ENCODE assay signal across 8 cellular contexts in the genomic region with DNA sequence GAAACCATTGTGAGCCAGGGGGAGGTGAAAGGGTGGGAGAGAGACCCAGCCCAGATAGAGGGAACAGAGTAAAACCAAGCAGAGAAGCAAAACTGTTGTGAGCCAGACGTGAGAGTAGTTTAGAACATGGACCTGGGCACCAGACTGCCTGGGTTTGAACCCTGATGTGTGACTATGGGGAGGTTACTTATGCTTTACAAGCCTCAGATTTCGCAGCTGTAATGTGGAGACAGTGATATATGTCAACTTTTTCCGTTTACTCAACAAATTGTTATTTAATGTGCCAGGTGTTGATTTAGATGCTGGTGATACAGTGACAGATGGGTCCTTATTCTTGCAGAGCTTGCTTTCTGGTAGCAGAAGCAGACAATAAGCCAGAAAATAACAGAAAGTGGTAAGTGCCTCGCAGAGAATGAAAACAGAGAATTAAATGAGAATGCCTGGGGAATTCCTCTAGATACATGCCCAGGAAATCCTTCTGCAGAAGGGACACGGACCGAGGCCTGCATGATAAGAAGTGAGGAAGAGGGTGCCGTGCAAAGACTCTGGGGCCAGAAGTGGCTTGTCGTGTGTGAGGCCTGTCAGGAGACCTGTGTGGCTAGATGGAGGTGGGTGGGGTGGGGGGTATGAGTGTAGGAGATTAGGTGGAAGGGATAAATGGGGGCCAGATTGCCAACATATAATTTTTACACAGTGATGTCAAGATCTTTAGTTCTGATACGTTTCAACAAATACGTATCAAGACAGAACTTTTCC. TPM values are rescaled to one million over a fixed set of nuclear protein-coding genes. Genes with fewer than 3 reads are reported as not detected.
DNase-seq lines count a peak whose midpoint lies in the region; ATAC-seq and TF ChIP-seq lines count a peak whose summit lies in the region.

No MANE protein-coding gene starts in this region.

- no peak overlapping the region for H4K8ac ChIP-seq in mesendoderm (ENCODE audit: low read depth, low read length)

- no peak overlapping the region for H3K4me3 Mint-ChIP-seq in CD4-positive, alpha-beta memory T cell

- peaks cover 4 to 9% of the 10 kb centered on the region in 2 donors for H3K36me3 Mint-ChIP-seq in CD4-positive, alpha-beta memory T cell

- H3K27ac Mint-ChIP-seq in CD4-positive, alpha-beta memory T cell = no peak overlapping the region

- H3K18ac ChIP-seq in mesendoderm (ENCODE audit: low read length) = no peak overlapping the region

- TF ChIP-seq CTCF in HL-60 (IDR thresholded peaks at IDR 0.05; ENCODE audit: insufficient read depth, low read length) = no peak
- TF ChIP-seq CTCF in body of pancreas (IDR thresholded peaks at IDR 0.05) = no peak
- no peak for TF ChIP-seq CTCF in tibial artery (IDR thresholded peaks at IDR 0.05)

- no peaks in the 10 kb centered on the region for H3K79me2 ChIP-seq in mesendoderm (ENCODE audit: control insufficient read depth, insufficient read depth, low read length)

- H3K9ac ChIP-seq in mesendoderm (ENCODE audit: low read length) = no peak overlapping the region

- TF ChIP-seq POLR2A in body of pancreas (IDR thresholded peaks at IDR 0.05) = no peak

- H3K4me1 Mint-ChIP-seq in CD4-positive, alpha-beta memory T cell = peaks cover 27 to 45% (median 33%) of the 10 kb centered on the region in 4 donors

- DNase-seq in CD4-positive, alpha-beta memory T cell = peak in 1 of 5 donors; percentile 44
- DNase-seq in HL-60 (ENCODE audit: low read depth in 1 of 2, low spot score in 1 of 2) (no peak), body of pancreas (no peak), substantia nigra (lab: John Stamatoyannopoulos, UW) (peak in 1 of 49 donors; percentile 7), mesendoderm (no peak), MV-4-11 (lab: John Stamatoyannopoulos, UW) (no peak), tibial artery (no peak)

- H3K4me3 ChIP-seq in CD4-positive, alpha-beta memory T cell (ENCODE audit: low read length in 2 of 2) = no peak overlapping the region
- H3K4me3 ChIP-seq in HL-60 (replicated peaks; ENCODE audit: insufficient read depth, low read length) = no peak overlapping the region
- H3K4me3 ChIP-seq in body of pancreas = no peak overlapping the region
- H3K4me3 ChIP-seq in mesendoderm (ENCODE audit: low read length) = no peak overlapping the region
- no peak overlapping the region for H3K4me3 ChIP-seq in tibial artery

- H2BK5ac ChIP-seq in mesendoderm (ENCODE audit: low read length) = no peak overlapping the region

- H2BK15ac ChIP-seq in mesendoderm (replicated peaks; ENCODE audit: low read depth) = no peak overlapping the region

- no peaks in the 10 kb centered on the region for H3K27me3 Mint-ChIP-seq in CD4-positive, alpha-beta memory T cell

- no peaks in the 10 kb centered on the region for H3K79me1 ChIP-seq in mesendoderm (ENCODE audit: low read length)

- peak overlapping the region; percentile 48 for H3K27ac ChIP-seq in CD4-positive, alpha-beta memory T cell (ENCODE audit: low read depth, low read length)
- peak overlapping the region; percentile 56 for H3K27ac ChIP-seq in HL-60 (replicated peaks)
- peak overlapping the region in 3 of 4 donors; percentile 15 to 65 (median 17) for H3K27ac ChIP-seq in body of pancreas
- H3K27ac ChIP-seq in substantia nigra (ENCODE audit: low read depth, low read length, poor library complexity, severe bottlenecking) = peak overlapping the region; percentile 67
- no peak overlapping the region for H3K27ac ChIP-seq in mesendoderm (ENCODE audit: low read depth, low read length)
- peak overlapping the region in 1 of 2 donors; percentile 26 for H3K27ac ChIP-seq in tibial artery

- H3K4me1 ChIP-seq in CD4-positive, alpha-beta memory T cell (ENCODE audit: insufficient read depth, low read length) = peaks cover 79% of the 10 kb centered on the region
- H3K4me1 ChIP-seq in body of pancreas (peaks cover 31% of the 10 kb centered on the region), mesendoderm (ENCODE audit: control insufficient read depth, low read depth, low read length) (no peaks in the 10 kb centered on the region), tibial artery (peaks cover 0 to 45% (median 30%) of the 10 kb centered on the region in 4 donors)

- no peak overlapping the region for H3K4ac ChIP-seq in mesendoderm (ENCODE audit: low read depth, low read length)

- H3K27me3 ChIP-seq in CD4-positive, alpha-beta memory T cell (ENCODE audit: insufficient read depth, low read length) = no peaks in the 10 kb centered on the region
- no peaks in the 10 kb centered on the region for H3K27me3 ChIP-seq in HL-60 (ENCODE audit: insufficient read depth, poor library complexity, severe bottlenecking)
- H3K27me3 ChIP-seq in body of pancreas = no peaks in the 10 kb centered on the region
- H3K27me3 ChIP-seq in mesendoderm (ENCODE audit: insufficient read depth, low read length, poor library complexity) = no peaks in the 10 kb centered on the region
- no peaks in the 10 kb centered on the region for H3K27me3 ChIP-seq in tibial artery

- POLR2A ChIA-PET in CD4-positive, alpha-beta memory T cell (lab: Charles Lee; ENCODE audit: partially characterized antibody) = interaction anchor here (1.2 to 5.4 kb wide), 4 partner anchors 12 to 107 kb away, joined by 3 to 35 read pairs (median 9); a partner anchor contains a TSS

- no peak overlapping the region for H3K23ac ChIP-seq in mesendoderm (ENCODE audit: low read length)

- no peaks in the 10 kb centered on the region for H3K9me3 ChIP-seq in CD4-positive, alpha-beta memory T cell (ENCODE audit: control insufficient read depth in 1 of 2, low read length in 2 of 2)
- H3K9me3 ChIP-seq in body of pancreas = no peaks in the 10 kb centered on the region
- H3K9me3 ChIP-seq in tibial artery = no peaks in the 10 kb centered on the region

- H2BK120ac ChIP-seq in mesendoderm (ENCODE audit: low read depth, low read length) = no peak overlapping the region

- CTCF ChIA-PET in CD4-positive, alpha-beta memory T cell (lab: Charles Lee; ENCODE audit: partially characterized antibody) = interaction anchor here (1.0 to 4.5 kb wide), 2 partner anchors 13 to 84 kb away, joined by 3 to 36 read pairs; a partner anchor contains a TSS

- peaks cover 0 to 6% (median 0%) of the 10 kb centered on the region in 8 donors for H3K9me3 Mint-ChIP-seq in CD4-positive, alpha-beta memory T cell

- WGBS in body of pancreas, 2 donors = 63 to 66% methylated on average over 10 of the region's 10 CpGs
- no CpG with 5 or more reads among the region's 10 CpGs for WGBS in mesendoderm (ENCODE audit: extremely low coverage, insufficient coverage, low lambda C conversion rate)

- intact Hi-C loops in CD4-positive, alpha-beta memory T cell (cut with micrococcal nuclease) = loop anchor here (2.0 kb wide), 1 partner anchor 14 kb away; a partner anchor contains a TSS
- intact Hi-C loops in body of pancreas (cut with DNase I) = no loop called here
- intact Hi-C loops in tibial artery (cut with DNase I; ENCODE audit: low total_unique reads) = no loop called here

- H3K4me2 ChIP-seq in mesendoderm (ENCODE audit: low read length) = no peak overlapping the region

- no peak overlapping the region for H3K56ac ChIP-seq in mesendoderm (ENCODE audit: low read length)

- no peak overlapping the region for H2AK5ac ChIP-seq in mesendoderm (ENCODE audit: low read length)

- no peaks in the 10 kb centered on the region for H3K36me3 ChIP-seq in CD4-positive, alpha-beta memory T cell (ENCODE audit: insufficient read depth, low read length)
- no peaks in the 10 kb centered on the region for H3K36me3 ChIP-seq in body of pancreas (replicated peaks in 1 of 2; ENCODE audit: insufficient read depth in 1 of 2, low read depth in 2 of 2)
- H3K36me3 ChIP-seq in mesendoderm (ENCODE audit: control insufficient read depth, insufficient read depth, low read length) = no peaks in the 10 kb centered on the region
- no peaks in the 10 kb centered on the region for H3K36me3 ChIP-seq in tibial artery

- H4K5ac ChIP-seq in mesendoderm (ENCODE audit: low read length) = no peak overlapping the region

- peak; percentile 6 for ATAC-seq in GM19463 (IDR thresholded peaks at IDR 0.05; ENCODE audit: unreplicated experiment)
- no peak for ATAC-seq in body of pancreas

RNA-seq across cellular contexts. Expression of a gene that starts 15.0 kb away (rescaled TPM):
- 10 to 100 TPM; 81.3 to 85.9 TPM for total RNA-seq in CD4-positive, alpha-beta memory T cell
- 10 to 100 TPM in 1 of 2 donors, 1 to 10 TPM in 1; 4.3 to 11.5 TPM for polyA plus RNA-seq in CD4-positive, alpha-beta memory T cell
- 10 to 100 TPM; 14.5 to 25.2 TPM for total RNA-seq in body of pancreas
- polyA plus RNA-seq in mesendoderm (2013, experiment 1 of 2) = 0.58 TPM
- 0.43 TPM for polyA plus RNA-seq in mesendoderm (2013, experiment 2 of 2)

RNA-seq across cellular contexts. Expression of a gene that starts 43.1 kb away (rescaled TPM):
- total RNA-seq in CD4-positive, alpha-beta memory T cell = not detected
- polyA plus RNA-seq in CD4-positive, alpha-beta memory T cell = under 1 TPM; 0.40 to 0.46 TPM
- total RNA-seq in body of pancreas = not detected
- polyA plus RNA-seq in mesendoderm (2013, experiment 1 of 2) = not detected
- not detected for polyA plus RNA-seq in mesendoderm (2013, experiment 2 of 2)
